In genomic region chr20:25139061-25139705, GRCh38 we compare ENCODE assay signal across 2 cellular contexts.
A peak's percentile ranks its signal among the peaks of the same experiment; 100 is the strongest.
TF ChIP-seq lines count a peak whose summit lies in the region.

No MANE protein-coding gene starts in this region.

TF ChIP-seq in GM12878, 131 proteins besides CTCF, POLR2A, EP300 and RAD21:
- TF ChIP-seq STAT3 (IDR thresholded peaks at IDR 0.05; ENCODE audit: low read depth, low read length) = no peak
- TF ChIP-seq RAD51 (IDR thresholded peaks at IDR 0.05) = no peak
- TF ChIP-seq, protein P1, sequence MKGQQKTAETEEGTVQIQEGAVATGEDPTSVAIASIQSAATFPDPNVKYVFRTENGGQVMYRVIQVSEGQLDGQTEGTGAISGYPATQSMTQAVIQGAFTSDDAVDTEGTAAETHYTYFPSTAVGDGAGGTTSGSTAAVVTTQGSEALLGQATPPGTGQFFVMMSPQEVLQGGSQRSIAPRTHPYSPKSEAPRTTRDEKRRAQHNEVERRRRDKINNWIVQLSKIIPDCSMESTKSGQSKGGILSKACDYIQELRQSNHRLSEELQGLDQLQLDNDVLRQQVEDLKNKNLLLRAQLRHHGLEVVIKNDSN (IDR thresholded peaks at IDR 0.05; ENCODE audit: borderline replicate concordance, extremely low read length, insufficient read depth, low read depth, low read length) = no peak
- no peak for TF ChIP-seq NRF1 (conservative IDR thresholded peaks at IDR 0.05; ENCODE audit: low read depth, low read length)
- no peak for TF ChIP-seq TCF3 (IDR thresholded peaks at IDR 0.05; ENCODE audit: borderline replicate concordance, insufficient read depth, low read depth, low read length)
- no peak for TF ChIP-seq SMAD5 (IDR thresholded peaks at IDR 0.05; ENCODE audit: low read depth)
- TF ChIP-seq MTA3 (IDR thresholded peaks at IDR 0.05; ENCODE audit: borderline replicate concordance, low read length) = no peak
- TF ChIP-seq SMC3 (IDR thresholded peaks at IDR 0.05; ENCODE audit: borderline replicate concordance, low read length) = peak; percentile 14; the same call in 1 of the 2 replicates
- no peak for TF ChIP-seq SPI1 (IDR thresholded peaks at IDR 0.05; ENCODE audit: borderline replicate concordance, insufficient read depth, low read depth, low read length)

TF ChIP-seq in liver, 16 proteins besides CTCF, POLR2A, EP300 and RAD21:
- TF ChIP-seq ATF3 (IDR thresholded peaks at IDR 0.05) = no peak
- TF ChIP-seq NR2F2 (IDR thresholded peaks at IDR 0.05) = no peak
- TF ChIP-seq, protein P2, sequence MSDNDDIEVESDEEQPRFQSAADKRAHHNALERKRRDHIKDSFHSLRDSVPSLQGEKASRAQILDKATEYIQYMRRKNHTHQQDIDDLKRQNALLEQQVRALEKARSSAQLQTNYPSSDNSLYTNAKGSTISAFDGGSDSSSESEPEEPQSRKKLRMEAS (IDR thresholded peaks at IDR 0.05) = no peak
- TF ChIP-seq, protein P3, sequence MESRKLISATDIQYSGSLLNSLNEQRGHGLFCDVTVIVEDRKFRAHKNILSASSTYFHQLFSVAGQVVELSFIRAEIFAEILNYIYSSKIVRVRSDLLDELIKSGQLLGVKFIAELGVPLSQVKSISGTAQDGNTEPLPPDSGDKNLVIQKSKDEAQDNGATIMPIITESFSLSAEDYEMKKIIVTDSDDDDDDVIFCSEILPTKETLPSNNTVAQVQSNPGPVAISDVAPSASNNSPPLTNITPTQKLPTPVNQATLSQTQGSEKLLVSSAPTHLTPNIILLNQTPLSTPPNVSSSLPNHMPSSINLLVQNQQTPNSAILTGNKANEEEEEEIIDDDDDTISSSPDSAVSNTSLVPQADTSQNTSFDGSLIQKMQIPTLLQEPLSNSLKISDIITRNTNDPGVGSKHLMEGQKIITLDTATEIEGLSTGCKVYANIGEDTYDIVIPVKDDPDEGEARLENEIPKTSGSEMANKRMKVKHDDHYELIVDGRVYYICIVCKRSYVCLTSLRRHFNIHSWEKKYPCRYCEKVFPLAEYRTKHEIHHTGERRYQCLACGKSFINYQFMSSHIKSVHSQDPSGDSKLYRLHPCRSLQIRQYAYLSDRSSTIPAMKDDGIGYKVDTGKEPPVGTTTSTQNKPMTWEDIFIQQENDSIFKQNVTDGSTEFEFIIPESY (IDR thresholded peaks at IDR 0.05) = no peak
- no peak for TF ChIP-seq SP1 (IDR thresholded peaks at IDR 0.05)
- TF ChIP-seq GABPA (IDR thresholded peaks at IDR 0.05 in 1 of 2, conservative IDR thresholded peaks at IDR 0.05 in 1 of 2) = no peak
- no peak for TF ChIP-seq FOXA2 (IDR thresholded peaks at IDR 0.05)
- no peak for TF ChIP-seq TAF1 (conservative IDR thresholded peaks at IDR 0.05)
- TF ChIP-seq FOXA1 (IDR thresholded peaks at IDR 0.05) = no peak
- no peak for TF ChIP-seq JUND (IDR thresholded peaks at IDR 0.05)
- TF ChIP-seq, protein P4, sequence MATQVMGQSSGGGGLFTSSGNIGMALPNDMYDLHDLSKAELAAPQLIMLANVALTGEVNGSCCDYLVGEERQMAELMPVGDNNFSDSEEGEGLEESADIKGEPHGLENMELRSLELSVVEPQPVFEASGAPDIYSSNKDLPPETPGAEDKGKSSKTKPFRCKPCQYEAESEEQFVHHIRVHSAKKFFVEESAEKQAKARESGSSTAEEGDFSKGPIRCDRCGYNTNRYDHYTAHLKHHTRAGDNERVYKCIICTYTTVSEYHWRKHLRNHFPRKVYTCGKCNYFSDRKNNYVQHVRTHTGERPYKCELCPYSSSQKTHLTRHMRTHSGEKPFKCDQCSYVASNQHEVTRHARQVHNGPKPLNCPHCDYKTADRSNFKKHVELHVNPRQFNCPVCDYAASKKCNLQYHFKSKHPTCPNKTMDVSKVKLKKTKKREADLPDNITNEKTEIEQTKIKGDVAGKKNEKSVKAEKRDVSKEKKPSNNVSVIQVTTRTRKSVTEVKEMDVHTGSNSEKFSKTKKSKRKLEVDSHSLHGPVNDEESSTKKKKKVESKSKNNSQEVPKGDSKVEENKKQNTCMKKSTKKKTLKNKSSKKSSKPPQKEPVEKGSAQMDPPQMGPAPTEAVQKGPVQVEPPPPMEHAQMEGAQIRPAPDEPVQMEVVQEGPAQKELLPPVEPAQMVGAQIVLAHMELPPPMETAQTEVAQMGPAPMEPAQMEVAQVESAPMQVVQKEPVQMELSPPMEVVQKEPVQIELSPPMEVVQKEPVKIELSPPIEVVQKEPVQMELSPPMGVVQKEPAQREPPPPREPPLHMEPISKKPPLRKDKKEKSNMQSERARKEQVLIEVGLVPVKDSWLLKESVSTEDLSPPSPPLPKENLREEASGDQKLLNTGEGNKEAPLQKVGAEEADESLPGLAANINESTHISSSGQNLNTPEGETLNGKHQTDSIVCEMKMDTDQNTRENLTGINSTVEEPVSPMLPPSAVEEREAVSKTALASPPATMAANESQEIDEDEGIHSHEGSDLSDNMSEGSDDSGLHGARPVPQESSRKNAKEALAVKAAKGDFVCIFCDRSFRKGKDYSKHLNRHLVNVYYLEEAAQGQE (IDR thresholded peaks at IDR 0.05) = no peak
- TF ChIP-seq HNF4A (conservative IDR thresholded peaks at IDR 0.05) = no peak
- TF ChIP-seq RXRA (IDR thresholded peaks at IDR 0.05) = no peak
- no peak for TF ChIP-seq YY1 (IDR thresholded peaks at IDR 0.05)
- TF ChIP-seq HNF4G (IDR thresholded peaks at IDR 0.05) = no peak
- no peak for TF ChIP-seq EGR1 (IDR thresholded peaks at IDR 0.05; ENCODE audit: low read depth in 2 of 2)
TF ChIP-seq in liver: peak in this region for 0.
